In genomic region chr17:31373150-31374082, GRCh38 we compare ENCODE assay signal across 8 cellular contexts. TPM values are rescaled to one million over a fixed set of nuclear protein-coding genes. Genes with fewer than 3 reads are reported as not detected.
DNase-seq lines count a peak whose midpoint lies in the region; ATAC-seq, FAIRE-seq and TF ChIP-seq lines count a peak whose summit lies in the region.

No MANE protein-coding gene starts in this region.

- no peak overlapping the region for H3K4me3 ChIP-seq in psoas muscle

- intact Hi-C loops in Right ventricle myocardium inferior (cut with DNase I) = no loop called here
- intact Hi-C loops in cardiac septum (cut with DNase I) = loop anchor here (10.0 kb wide), 1 partner anchor 99 kb away; no protein-coding TSS in a partner anchor
- intact Hi-C loops in psoas muscle (cut with DNase I) = no loop called here

- peak; percentile 42 for TF ChIP-seq CTCF in psoas muscle (IDR thresholded peaks at IDR 0.05)

- WGBS in psoas muscle, 3 donors = 91 to 93% (median 92%) methylated on average over 9 of the region's 9 CpGs

- H3K9me3 ChIP-seq in psoas muscle = no peaks in the 10 kb centered on the region

- H3K27me3 ChIP-seq in psoas muscle (ENCODE audit: insufficient read depth in 3 of 3, low read length in 2 of 3) = no peaks in the 10 kb centered on the region

- peaks cover 0 to 23% of the 10 kb centered on the region in 2 donors for H3K36me3 ChIP-seq in psoas muscle (ENCODE audit: insufficient read depth in 1 of 2, low read depth in 1 of 2)

- FAIRE-seq in TTC549 (lab: Jason Lieb, UNC) (peak; percentile 70), frontal cortex (lab: Jason Lieb, UNC) (peak; percentile 90)

- peak; percentile 57 for ATAC-seq in Right ventricle myocardium inferior
- ATAC-seq in psoas muscle = no peak
- no peak for ATAC-seq in HG03139 (IDR thresholded peaks at IDR 0.05; ENCODE audit: unreplicated experiment)
- no peak for ATAC-seq in GM18517 (IDR thresholded peaks at IDR 0.05; ENCODE audit: unreplicated experiment)

- no peaks in the 10 kb centered on the region for H3K4me1 ChIP-seq in psoas muscle

- DNase-seq in Right ventricle myocardium inferior (ENCODE audit: missing footprints) (no peak), cardiac septum (ENCODE audit: low spot score) (no peak), MV-4-11 (lab: John Stamatoyannopoulos, UW) (peak; percentile 82), frontal cortex (ENCODE audit: low spot score in 2 of 2) (no peak), psoas muscle (no peak)

- no peak overlapping the region for H3K27ac ChIP-seq in psoas muscle

RNA-seq across cellular contexts. Expression of gene RAB11FIP4, which starts 18.1 kb away (rescaled TPM):
- total RNA-seq in Right ventricle myocardium inferior (13.6 TPM), cardiac septum (4.9 TPM), frontal cortex (48.1 TPM), psoas muscle (1 to 10 TPM in 1 of 4 donors, under 1 TPM in 3; 0.17 to 1.8 (median 0.56) TPM)
- polyA plus RNA-seq in psoas muscle = under 1 TPM; 0.04 to 0.41 (median 0.08) TPM

RNA-seq across cellular contexts. Expression of gene EVI2A, which starts 52.0 kb away (rescaled TPM):
- total RNA-seq in Right ventricle myocardium inferior (3.0 TPM), cardiac septum (2.2 TPM), frontal cortex (2.4 TPM), psoas muscle (1 to 10 TPM in 2 of 4 donors, under 1 TPM in 2; 0.50 to 1.7 (median 1.2) TPM)
- under 1 TPM; 0.34 to 0.85 (median 0.47) TPM for polyA plus RNA-seq in psoas muscle

RNA-seq across cellular contexts. Expression of gene EVI2B, which starts 59.6 kb away (rescaled TPM):
- total RNA-seq in Right ventricle myocardium inferior = 2.9 TPM
- 2.0 TPM for total RNA-seq in cardiac septum
- not detected for total RNA-seq in frontal cortex
- total RNA-seq in psoas muscle = 1 to 10 TPM in 3 of 4 donors, under 1 TPM in 1; 0.85 to 2.9 (median 1.8) TPM
- polyA plus RNA-seq in psoas muscle = 1 to 10 TPM in 1 of 3 donors, under 1 TPM in 2; 0.51 to 1.2 (median 0.53) TPM
